8 cellular contexts compared by ENCODE assay signal in the genomic region with DNA sequence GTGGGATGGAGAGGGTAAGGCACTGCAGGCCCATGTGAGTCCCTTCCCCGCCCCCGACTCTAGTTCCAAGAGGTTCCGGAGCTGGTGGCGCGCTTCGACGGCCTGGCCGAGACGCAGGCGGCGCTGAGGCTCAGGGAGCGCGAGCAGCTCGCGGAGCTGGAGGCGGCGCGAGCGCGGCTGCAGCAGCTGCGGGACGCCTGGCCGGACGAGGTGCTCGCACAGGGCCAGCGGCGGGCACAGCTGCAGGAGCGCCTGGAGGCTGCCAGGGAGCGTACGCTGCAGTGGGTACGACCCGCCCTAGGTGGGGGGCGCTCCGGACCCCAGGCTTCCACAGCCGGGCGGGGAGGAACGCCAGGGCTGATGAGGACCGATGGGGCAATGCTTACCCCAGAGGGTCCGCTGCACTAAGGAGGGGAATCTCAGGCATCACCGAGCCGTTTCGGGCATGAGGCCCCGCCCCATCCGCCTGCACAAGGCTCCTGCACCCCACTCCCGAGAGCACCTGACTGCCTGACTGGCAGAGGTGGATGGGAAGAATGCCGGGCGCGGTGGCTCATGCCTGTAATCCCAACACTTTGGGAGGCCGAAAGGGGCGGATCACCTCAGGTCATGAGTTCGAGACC. TPM values are rescaled to one million over a fixed set of nuclear protein-coding genes. Genes with fewer than 3 reads are reported as not detected.
DNase-seq lines count a peak whose midpoint lies in the region; ATAC-seq, FAIRE-seq and TF ChIP-seq lines count a peak whose summit lies in the region.

No MANE protein-coding gene starts in this region.

- peaks cover 16% of the 10 kb centered on the region for H3K4me1 Mint-ChIP-seq in activated naive CD8-positive, alpha-beta T cell treated with anti-CD3 and anti-CD28 coated beads, Interleukin-2, amount 10 ng/mL, durations not matched to agents 7 days and 5 days

- no peaks in the 10 kb centered on the region for H3K36me3 Mint-ChIP-seq in activated naive CD8-positive, alpha-beta T cell treated with anti-CD3 and anti-CD28 coated beads, Interleukin-2, amount 10 ng/mL, durations not matched to agents 7 days and 5 days

- no peak for FAIRE-seq in keratinocyte (lab: Jason Lieb, UNC)

- H3K4me1 ChIP-seq in keratinocyte (ENCODE audit: control insufficient read depth, extremely low read depth, insufficient read depth, low read length), result peaks cover 15% of the 10 kb centered on the region

- H3K9ac ChIP-seq in keratinocyte (ENCODE audit: control insufficient read depth, extremely low read depth, insufficient read depth, low read length), result no peak overlapping the region

- peak overlapping the region in 2 of 3 experiments; percentile 9 to 38 for H3K4me3 ChIP-seq in keratinocyte (ENCODE audit: control insufficient read depth in 2 of 3, extremely low read depth in 1 of 3, insufficient read depth in 2 of 3, low read depth in 1 of 3, low read length in 3 of 3)

- H3K27ac ChIP-seq in keratinocyte (ENCODE audit: control insufficient read depth, insufficient read depth, low read length), result no peak overlapping the region

- H3K9me1 ChIP-seq in keratinocyte (ENCODE audit: control insufficient read depth, extremely low read depth, insufficient read depth, low read length), result no peaks in the 10 kb centered on the region

- no peaks in the 10 kb centered on the region for H3K9me3 ChIP-seq in keratinocyte (ENCODE audit: control insufficient read depth, low read depth, low read length)

- H4K20me1 ChIP-seq in keratinocyte (ENCODE audit: control insufficient read depth, extremely low read depth, insufficient read depth, low read length), result no peaks in the 10 kb centered on the region

- no peaks in the 10 kb centered on the region for H3K79me2 ChIP-seq in keratinocyte (ENCODE audit: control insufficient read depth, insufficient read depth, low read length)

- peaks cover 8% of the 10 kb centered on the region in 2 experiments for H3K36me3 ChIP-seq in keratinocyte (ENCODE audit: control insufficient read depth in 2 of 2, extremely low read depth in 1 of 2, insufficient read depth in 2 of 2, low read length in 2 of 2)

- dilution Hi-C loops in keratinocyte (cut with MboI; ENCODE audit: extremely low pct_ligation_motif_present, low sequenced_read_pairs), result loop anchor here (25.0 kb wide), 1 partner anchor 92 kb away; a partner anchor contains a TSS

- no peak overlapping the region for H3K27ac Mint-ChIP-seq in activated naive CD8-positive, alpha-beta T cell treated with anti-CD3 and anti-CD28 coated beads, Interleukin-2, amount 10 ng/mL, durations not matched to agents 7 days and 5 days

- POLR2A ChIA-PET in activated naive CD8-positive, alpha-beta T cell treated with anti-CD3 and anti-CD28 coated beads, Interleukin-2, amount 10 ng/mL, durations not matched to agents 7 days and 5 days (lab: Charles Lee), result interaction anchor here (0.6 to 1.8 kb wide), 2 partner anchors 58 to 176 kb away, joined by 3 to 5 read pairs; a partner anchor contains a TSS

- peak; percentile 28 for DNase-seq in AG08395 (ENCODE audit: low spot score)
- peak; percentile 76 for DNase-seq in GM20000 (ENCODE audit: low spot score)
- DNase-seq in activated naive CD8-positive, alpha-beta T cell treated with anti-CD3 and anti-CD28 coated beads, Interleukin-2, amount 10 ng/mL, durations not matched to agents 7 days and 5 days, result peak; percentile 55
- no peak for DNase-seq in keratinocyte (ENCODE audit: low read depth, low spot score)
- no peak for DNase-seq in NCI-H1048 (lab: John Stamatoyannopoulos, UW)
- DNase-seq in T-helper 9 cell, result no peak

- peaks cover 29% of the 10 kb centered on the region for H3K27me3 Mint-ChIP-seq in activated naive CD8-positive, alpha-beta T cell treated with anti-CD3 and anti-CD28 coated beads, Interleukin-2, amount 10 ng/mL, durations not matched to agents 7 days and 5 days

- no peaks in the 10 kb centered on the region for H3K9me3 Mint-ChIP-seq in activated naive CD8-positive, alpha-beta T cell treated with anti-CD3 and anti-CD28 coated beads, Interleukin-2, amount 10 ng/mL, durations not matched to agents 7 days and 5 days

- H3K4me2 ChIP-seq in keratinocyte (ENCODE audit: control insufficient read depth, extremely low read depth, insufficient read depth, low read depth, low read length), result peak overlapping the region; percentile 60

- H2AFZ ChIP-seq in keratinocyte (ENCODE audit: control insufficient read depth, low read length), result peak overlapping the region; percentile 40

- TF ChIP-seq CTCF in GM20000 (IDR thresholded peaks at IDR 0.05; ENCODE audit: extremely low read depth, missing control alignments) (no peak), keratinocyte (optimal IDR thresholded peaks at IDR 0.05 in 1 of 3, IDR thresholded peaks at IDR 0.05 in 1 of 3, conservative IDR thresholded peaks at IDR 0.05 in 1 of 3; ENCODE audit: extremely low read depth in 1 of 3, insufficient read depth in 2 of 3, low read length in 3 of 3) (no peak)

- no peak for ATAC-seq in activated naive CD8-positive, alpha-beta T cell treated with anti-CD3 and anti-CD28 coated beads, Interleukin-2, amount 10 ng/mL, durations not matched to agents 7 days and 5 days (ENCODE audit: low read depth)
- no peak for ATAC-seq in HG03460 (IDR thresholded peaks at IDR 0.05; ENCODE audit: unreplicated experiment)
- ATAC-seq in activated CD4-positive, CD25-positive, alpha-beta regulatory T cell treated with anti-CD3 and anti-CD28 coated beads, Interleukin-2, amount 50 U/mL, for 24 hours, result no peak

- H3K4me3 Mint-ChIP-seq in activated naive CD8-positive, alpha-beta T cell treated with anti-CD3 and anti-CD28 coated beads, Interleukin-2, amount 10 ng/mL, durations not matched to agents 7 days and 5 days, result peak overlapping the region; percentile 61

- peaks cover 17% of the 10 kb centered on the region for H3K27me3 ChIP-seq in keratinocyte (ENCODE audit: control insufficient read depth, extremely low read depth, insufficient read depth, low read length)

RNA-seq across cellular contexts. Expression of a gene that starts 4.9 kb away (rescaled TPM):
- total RNA-seq in activated naive CD8-positive, alpha-beta T cell treated with anti-CD3 and anti-CD28 coated beads, Interleukin-2, amount 10 ng/mL, durations not matched to agents 7 days and 5 days, result under 1 TPM; 0.55 to 0.65 TPM
- not detected in 3 replicates for polyA plus RNA-seq in keratinocyte
- not detected for polyA plus RNA-seq in keratinocyte (2011; ENCODE audit: low read depth)
- not detected in 2 replicates for polyA plus RNA-seq in keratinocyte (2011; cell fraction: cytosol; rRNA removed)
- not detected in 2 replicates for polyA plus RNA-seq in keratinocyte (2011; cell fraction: nucleus; rRNA removed)
- polyA plus RNA-seq in keratinocyte (2012; ENCODE audit: low replicate concordance), result not detected in 2 replicates
- polyA minus RNA-seq in keratinocyte, result not detected in 3 replicates
- polyA minus RNA-seq in keratinocyte (2011; cell fraction: cytosol; rRNA and poly(A)+ RNA removed), result not detected
- not detected in 2 replicates for polyA minus RNA-seq in keratinocyte (2011; cell fraction: nucleus; rRNA and poly(A)+ RNA removed)

RNA-seq across cellular contexts. Expression of a gene that starts 18.9 kb away (rescaled TPM):
- total RNA-seq in activated naive CD8-positive, alpha-beta T cell treated with anti-CD3 and anti-CD28 coated beads, Interleukin-2, amount 10 ng/mL, durations not matched to agents 7 days and 5 days, result 1 to 10 TPM; 1.0 to 2.3 TPM
- polyA plus RNA-seq in keratinocyte, result 0.05 to 0.17 TPM (median 0.06 TPM) in 3 replicates
- polyA plus RNA-seq in keratinocyte (2011; ENCODE audit: low read depth), result 3.0 TPM
- 0.06 and 0.13 TPM in 2 replicates for polyA plus RNA-seq in keratinocyte (2011; cell fraction: cytosol; rRNA removed)
- 0.28 and 0.62 TPM in 2 replicates for polyA plus RNA-seq in keratinocyte (2011; cell fraction: nucleus; rRNA removed)
- 0.05 and 4.5 TPM in 2 replicates for polyA plus RNA-seq in keratinocyte (2012; ENCODE audit: low replicate concordance)
- 0.10 to 0.33 TPM in 2 of 3 replicates, not detected in the other for polyA minus RNA-seq in keratinocyte
- polyA minus RNA-seq in keratinocyte (2011; cell fraction: cytosol; rRNA and poly(A)+ RNA removed), result not detected
- 0.31 and 0.84 TPM in 2 replicates for polyA minus RNA-seq in keratinocyte (2011; cell fraction: nucleus; rRNA and poly(A)+ RNA removed)

RNA-seq across cellular contexts. Expression of a gene that starts 30.8 kb away (rescaled TPM):
- 10 to 100 TPM; 70.1 to 74.2 TPM for total RNA-seq in activated naive CD8-positive, alpha-beta T cell treated with anti-CD3 and anti-CD28 coated beads, Interleukin-2, amount 10 ng/mL, durations not matched to agents 7 days and 5 days
- polyA plus RNA-seq in keratinocyte, result 42.1 to 47.3 TPM (median 44.6 TPM) in 3 replicates
- 140 TPM for polyA plus RNA-seq in keratinocyte (2011; ENCODE audit: low read depth)
- 27.7 and 54.7 TPM in 2 replicates for polyA plus RNA-seq in keratinocyte (2011; cell fraction: cytosol; rRNA removed)
- polyA plus RNA-seq in keratinocyte (2011; cell fraction: nucleus; rRNA removed), result 61.3 and 74.7 TPM in 2 replicates
- polyA plus RNA-seq in keratinocyte (2012; ENCODE audit: low replicate concordance), result 28.7 and 46.8 TPM in 2 replicates
- polyA minus RNA-seq in keratinocyte, result 38.0 to 74.1 TPM (median 38.7 TPM) in 3 replicates
- polyA minus RNA-seq in keratinocyte (2011; cell fraction: cytosol; rRNA and poly(A)+ RNA removed), result 35.7 TPM
- 22.9 and 31.4 TPM in 2 replicates for polyA minus RNA-seq in keratinocyte (2011; cell fraction: nucleus; rRNA and poly(A)+ RNA removed)

RNA-seq across cellular contexts. Expression of a gene that starts 31.1 kb away (rescaled TPM):
- total RNA-seq in activated naive CD8-positive, alpha-beta T cell treated with anti-CD3 and anti-CD28 coated beads, Interleukin-2, amount 10 ng/mL, durations not matched to agents 7 days and 5 days, result 10 to 100 TPM; 18.5 to 21.5 TPM
- polyA plus RNA-seq in keratinocyte, result 11.8 to 14.5 TPM (median 14.5 TPM) in 3 replicates
- 3.5 TPM for polyA plus RNA-seq in keratinocyte (2011; ENCODE audit: low read depth)
- 10.5 and 16.6 TPM in 2 replicates for polyA plus RNA-seq in keratinocyte (2011; cell fraction: cytosol; rRNA removed)
- polyA plus RNA-seq in keratinocyte (2011; cell fraction: nucleus; rRNA removed), result 5.8 and 7.6 TPM in 2 replicates
- 9.1 and 16.3 TPM in 2 replicates for polyA plus RNA-seq in keratinocyte (2012; ENCODE audit: low replicate concordance)
- 8.0 to 9.3 TPM (median 8.6 TPM) in 3 replicates for polyA minus RNA-seq in keratinocyte
- polyA minus RNA-seq in keratinocyte (2011; cell fraction: cytosol; rRNA and poly(A)+ RNA removed), result 20.1 TPM
- polyA minus RNA-seq in keratinocyte (2011; cell fraction: nucleus; rRNA and poly(A)+ RNA removed), result 4.2 and 4.8 TPM in 2 replicates

Comparison
In these comparisons a context has a peak if more than half of its experiments do, and no peak if none do; other contexts are left out.
1. DNase-seq: peak in AG08395 (single experiment), GM20000 (single experiment) and activated naive CD8-positive, alpha-beta T cell treated with anti-CD3 and anti-CD28 coated beads, Interleukin-2, amount 10 ng/mL, durations not matched to agents 7 days and 5 days (single experiment); none in keratinocyte (single experiment), NCI-H1048 (single experiment) and T-helper 9 cell (single experiment).